Comparison of ENCODE assay signal across 14 cellular contexts in the genomic region with DNA sequence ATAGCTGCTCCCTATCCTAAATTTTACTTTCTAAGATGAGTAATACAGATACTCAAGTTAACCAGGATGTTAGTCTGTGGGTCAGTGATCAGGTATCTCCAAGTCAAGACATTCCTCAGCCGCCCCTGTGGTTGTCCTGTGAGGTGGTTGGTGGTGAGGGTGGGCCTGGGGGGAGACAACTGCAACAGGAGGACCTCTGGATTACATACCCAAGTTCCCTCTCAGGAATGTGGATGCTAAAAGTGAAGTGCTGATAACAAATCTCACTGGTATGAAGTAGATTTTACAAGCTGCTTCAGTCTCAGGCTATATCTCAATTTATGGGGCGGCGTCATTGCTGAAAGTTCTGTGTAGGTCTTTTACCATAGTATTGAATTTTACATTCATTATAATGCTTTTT. TPM values are rescaled to one million over a fixed set of nuclear protein-coding genes. Genes with fewer than 3 reads are reported as not detected.
"Had no signal": no experiment of that assay in that cellular context is flagged by ENCODE, and none has a peak within 500 bp of the region (broad histone marks: within the 10 kb centered on the region; RNA-seq: fewer than 3 reads in every experiment).

No MANE protein-coding gene starts in this region.

- H3K9me3 ChIP-seq: colonic mucosa, upper lobe of right lung had no signal

- H3K9me3 Mint-ChIP-seq: stimulated activated naive CD8-positive, alpha-beta T cell treated with anti-CD3 and anti-CD28 coated beads, Interleukin-15, Interleukin-2, amounts not matched to agents 100 ng/mL and 50 ng/mL, for 24 hours had no signal

- H3K27ac ChIP-seq: cardiac muscle cell, colonic mucosa, upper lobe of right lung had no signal

- DNase-seq: activated CD4-positive, CD25-positive, alpha-beta regulatory T cell; activated effector memory CD4-positive, alpha-beta T cell treated with anti-CD3 and anti-CD28 coated beads, Interleukin-2, amount 50 U/mL, for 16 hours; anterior cingulate cortex; colonic mucosa; effector CD4-positive, alpha-beta T cell; stimulated activated CD4-positive, alpha-beta T cell treated with anti-CD3 and anti-CD28 coated beads, Interleukin-15, amount 100 ng/mL, for 24 hours; stimulated activated CD4-positive, alpha-beta T cell treated with anti-CD3 and anti-CD28 coated beads, Interleukin-4, amount 100 ng/mL, for 24 hours; upper lobe of right lung had no signal

- H3K36me3 Mint-ChIP-seq: activated naive CD8-positive, alpha-beta T cell had no signal

- H3K4me1 ChIP-seq: colonic mucosa had no signal

- H3K27me3 ChIP-seq: cardiac muscle cell, colonic mucosa, upper lobe of right lung had no signal

- H3K36me3 ChIP-seq: cardiac muscle cell, colonic mucosa, upper lobe of right lung had no signal

- H3K4me3 ChIP-seq: cardiac muscle cell, colonic mucosa, upper lobe of right lung had no signal

- ATAC-seq: SK-N-SH treated with all-trans-retinoic acid at 6 μM for 48 hours, upper lobe of right lung had no signal

- H3K4me3 Mint-ChIP-seq: activated naive CD8-positive, alpha-beta T cell; stimulated activated naive CD8-positive, alpha-beta T cell treated with anti-CD3 and anti-CD28 coated beads, Interleukin-15, Interleukin-2, amounts not matched to agents 100 ng/mL and 50 ng/mL, for 24 hours had no signal

- H3K27ac Mint-ChIP-seq: activated naive CD8-positive, alpha-beta T cell; stimulated activated naive CD8-positive, alpha-beta T cell treated with anti-CD3 and anti-CD28 coated beads, Interleukin-15, Interleukin-2, amounts not matched to agents 100 ng/mL and 50 ng/mL, for 24 hours had no signal

RNA-seq across cellular contexts. Expression of a gene that starts 38.3 kb away (rescaled TPM):
- total RNA-seq: pulmonary artery endothelial cell; T-helper 1 cell treated with Interleukin-12 subunit alpha and Interleukin-12 subunit beta and Interleukin-4 antibody, amounts not matched to agents 30 ng/mL and 1 ng/mL, for 36 hours had no signal
